14 cellular contexts compared by ENCODE assay signal in genomic region chr11:60899977-60900376, GRCh38. TPM values are rescaled to one million over a fixed set of nuclear protein-coding genes. Genes with fewer than 3 reads are reported as not detected.
DNase-seq lines count a peak whose midpoint lies in the region; ATAC-seq, FAIRE-seq and TF ChIP-seq lines count a peak whose summit lies in the region.
"Had no signal": no experiment of that assay in that cellular context is flagged by ENCODE, and none has a peak within 500 bp of the region (broad histone marks: within the 10 kb centered on the region; RNA-seq: fewer than 3 reads in every experiment).

No MANE protein-coding gene starts in this region.

- no peak for TF ChIP-seq EP300 in K562 (IDR thresholded peaks at IDR 0.05; ENCODE audit: low read length)
- no peak for TF ChIP-seq EP300 in stomach (IDR thresholded peaks at IDR 0.05)

- H3K27me3 Mint-ChIP-seq in activated naive CD4-positive, alpha-beta T cell treated with anti-CD3 and anti-CD28 coated beads, Interleukin-2, amount 50 U/mL, for 24 hours: no peaks in the 10 kb centered on the region
- H3K27me3 Mint-ChIP-seq in neural crest cell (ENCODE audit: low read depth): no peaks in the 10 kb centered on the region
- H3K27me3 Mint-ChIP-seq: CD4-positive, alpha-beta memory T cell had no signal

- TF ChIP-seq POLR2A in K562 (conservative IDR thresholded peaks at IDR 0.05): no peak
- no peak for TF ChIP-seq POLR2A in gastrocnemius medialis (IDR thresholded peaks at IDR 0.05)
- TF ChIP-seq POLR2A in stomach (IDR thresholded peaks at IDR 0.05): no peak

- H3K79me2 ChIP-seq in K562 (ENCODE audit: control insufficient read depth, insufficient read depth, low read length): peaks cover 28% of the 10 kb centered on the region

- CTCF ChIA-PET in K562 (lab: Yijun Ruan, JAX; ENCODE audit: low intra/inter-chr PET ratio): interaction anchor here (1.0 to 1.9 kb wide), 3 partner anchors 61 to 125 kb away, joined by 3 to 18 read pairs (median 4); no protein-coding TSS in a partner anchor

- H3K27me3 ChIP-seq in K562 (ENCODE audit: control insufficient read depth in 2 of 2, insufficient read depth in 2 of 2, low read length in 2 of 2): no peaks in the 10 kb centered on the region
- H3K27me3 ChIP-seq in gastrocnemius medialis: no peaks in the 10 kb centered on the region
- no peaks in the 10 kb centered on the region for H3K27me3 ChIP-seq in stomach
- H3K27me3 ChIP-seq: BE2C had no signal

- 0 out of 3 replicates have a peak, but pooled peaks have one; percentile 16 for ATAC-seq in K562
- no peak for ATAC-seq in gastrocnemius medialis

- H3K4me2 ChIP-seq in K562 (ENCODE audit: insufficient read depth, low read length): no peak overlapping the region
- H3K4me2 ChIP-seq: A549 had no signal

- 58% methylated on average over 4 of the region's 4 CpGs for WGBS in K562 (ENCODE audit: insufficient coverage, low coverage, missing lambda C conversion rate)
- WGBS in stomach, 5 donors: 64 to 75% (median 73%) methylated on average over 4 of the region's 4 CpGs

- POLR2A ChIA-PET in K562 (lab: Yijun Ruan, JAX): interaction anchor here (0.8 to 1.0 kb wide), 3 partner anchors 14 to 73 kb away, joined by 3 to 7 read pairs (median 6); partner anchors contain the start of gene TMEM109

- no peak for FAIRE-seq in K562 (lab: Jason Lieb, UNC)
- FAIRE-seq: A549 had no signal

- no peak overlapping the region for H3K4me3 Mint-ChIP-seq in activated naive CD4-positive, alpha-beta T cell treated with anti-CD3 and anti-CD28 coated beads, Interleukin-2, amount 50 U/mL, for 24 hours
- peak overlapping the region; percentile 24 for H3K4me3 Mint-ChIP-seq in neural crest cell
- H3K4me3 Mint-ChIP-seq: CD4-positive, alpha-beta memory T cell had no signal

- H3K9me1 ChIP-seq in K562 (ENCODE audit: control insufficient read depth, insufficient read depth, low read length): peaks cover 3% of the 10 kb centered on the region

- H3K4me1 ChIP-seq in K562 (replicated peaks in 1 of 2; ENCODE audit: control insufficient read depth in 2 of 2, insufficient read depth in 2 of 2, low read length in 2 of 2) (peaks cover 0 to 11% of the 10 kb centered on the region in 2 experiments; a peak in 3 of 5 replicates), gastrocnemius medialis (peaks cover 8 to 16% of the 10 kb centered on the region in 2 donors), stomach (peaks cover 12 to 23% (median 16%) of the 10 kb centered on the region in 4 donors)
- H3K4me1 ChIP-seq: BE2C had no signal

- H3K36me3 ChIP-seq in SK-N-MC (ENCODE audit: insufficient read depth, low read length) (peaks cover 93% of the 10 kb centered on the region), K562 (ENCODE audit: control insufficient read depth, insufficient read depth, low read length) (peaks cover 100% of the 10 kb centered on the region), gastrocnemius medialis (peaks cover 4 to 82% of the 10 kb centered on the region in 2 donors), stomach (peaks cover 85 to 89% (median 86%) of the 10 kb centered on the region in 4 donors)

- H3K36me3 Mint-ChIP-seq in activated naive CD4-positive, alpha-beta T cell treated with anti-CD3 and anti-CD28 coated beads, Interleukin-2, amount 50 U/mL, for 24 hours: peaks cover 18% of the 10 kb centered on the region
- H3K36me3 Mint-ChIP-seq in neural crest cell (ENCODE audit: low read depth): peaks cover 22% of the 10 kb centered on the region

- H3K9me3 ChIP-seq in SK-N-MC (ENCODE audit: low read depth, low read length) (no peaks in the 10 kb centered on the region), K562 (replicated peaks; ENCODE audit: control insufficient read depth, insufficient read depth, low read depth, low read length) (no peaks in the 10 kb centered on the region), gastrocnemius medialis (no peaks in the 10 kb centered on the region), stomach (no peaks in the 10 kb centered on the region)
- H3K9me3 ChIP-seq: A549, BE2C had no signal

- H3K4me3 ChIP-seq in SK-N-MC: no peak overlapping the region
- no peak overlapping the region for H3K4me3 ChIP-seq in K562
- no peak overlapping the region for H3K4me3 ChIP-seq in gastrocnemius medialis
- no peak overlapping the region for H3K4me3 ChIP-seq in stomach
- H3K4me3 ChIP-seq: A549, GM23248 had no signal

- peak overlapping the region; percentile 61 for H3K27ac ChIP-seq in SK-N-MC
- no peak overlapping the region for H3K27ac ChIP-seq in K562 (ENCODE audit: extremely low read depth, low read depth, low read length)
- H3K27ac ChIP-seq in gastrocnemius medialis: peak overlapping the region in 1 of 4 donors; percentile 23
- H3K27ac ChIP-seq in stomach: no peak overlapping the region
- H3K27ac ChIP-seq: C4-2B, GM23248 had no signal

- TF ChIP-seq CTCF in K562 (IDR thresholded peaks at IDR 0.05 in 2 of 3, conservative IDR thresholded peaks at IDR 0.05 in 1 of 3; ENCODE audit: insufficient read depth in 2 of 3, low read depth in 1 of 3, low read length in 3 of 3): no peak
- no peak for TF ChIP-seq CTCF in neural crest cell (conservative IDR thresholded peaks at IDR 0.05)
- no peak for TF ChIP-seq CTCF in gastrocnemius medialis (IDR thresholded peaks at IDR 0.05 in 4 of 5, conservative IDR thresholded peaks at IDR 0.05 in 1 of 5)
- TF ChIP-seq CTCF in stomach (IDR thresholded peaks at IDR 0.05): no peak

- no peak overlapping the region for H2AFZ ChIP-seq in K562 (ENCODE audit: low read depth, low read length)
- H2AFZ ChIP-seq: GM23248 had no signal

- peak overlapping the region; percentile 81 for H3K27ac Mint-ChIP-seq in activated naive CD4-positive, alpha-beta T cell treated with anti-CD3 and anti-CD28 coated beads, Interleukin-2, amount 50 U/mL, for 24 hours
- no peak overlapping the region for H3K27ac Mint-ChIP-seq in neural crest cell (ENCODE audit: unreplicated experiment)

- DNase-seq in activated naive CD4-positive, alpha-beta T cell (lab: John Stamatoyannopoulos, UW): no peak
- DNase-seq in SK-N-MC (ENCODE audit: low read depth, low spot score) (no peak), K562 (ENCODE audit: extremely low read depth in 1 of 4, low spot score in 3 of 4) (no peak), neural crest cell (ENCODE audit: low read depth, low spot score) (no peak), gastrocnemius medialis (no peak), stomach (no peak)
- DNase-seq in stimulated activated CD4-positive, alpha-beta T cell treated with anti-CD3 and anti-CD28 coated beads, Interleukin-1b, Interleukin-23, amount 100 ng/mL, for 48 hours: no peak

- H3K9ac ChIP-seq in SK-N-MC (ENCODE audit: insufficient read length): no peak overlapping the region
- no peak overlapping the region for H3K9ac ChIP-seq in K562 (ENCODE audit: insufficient read depth in 1 of 2, low read depth in 2 of 2, low read length in 2 of 2)
- H3K9ac ChIP-seq: GM23248 had no signal

- no TSS peak for BruUV-seq in K562 (replicated peaks; lab: Mats Ljungman, UMichigan)

- peaks cover 22% of the 10 kb centered on the region for H4K20me1 ChIP-seq in K562 (replicated peaks; ENCODE audit: control insufficient read depth, insufficient read depth, low read length)

- TF ChIP-seq RAD21 in K562 (CRISPR knock-in tag; conservative IDR thresholded peaks at IDR 0.05 in 1 of 2, IDR thresholded peaks at IDR 0.05 in 1 of 2): no peak

- H3K9me3 Mint-ChIP-seq in activated naive CD4-positive, alpha-beta T cell treated with anti-CD3 and anti-CD28 coated beads, Interleukin-2, amount 50 U/mL, for 24 hours: no peaks in the 10 kb centered on the region
- no peaks in the 10 kb centered on the region for H3K9me3 Mint-ChIP-seq in neural crest cell
- H3K9me3 Mint-ChIP-seq: CD4-positive, alpha-beta memory T cell had no signal

- intact Hi-C loops in K562 (cut with micrococcal nuclease) (loop anchor here (1.0 kb wide), 1 partner anchor 69 kb away; no protein-coding TSS in a partner anchor), gastrocnemius medialis (cut with DNase I; ENCODE audit: low total_unique reads) (loop anchor here (1.0 kb wide), 1 partner anchor 69 kb away; no protein-coding TSS in a partner anchor), stomach (cut with DNase I; ENCODE audit: low total_unique reads) (loop anchor here (5.0 kb wide), 1 partner anchor 68 kb away; no protein-coding TSS in a partner anchor)

- H3K4me1 Mint-ChIP-seq in activated naive CD4-positive, alpha-beta T cell treated with anti-CD3 and anti-CD28 coated beads, Interleukin-2, amount 50 U/mL, for 24 hours: peaks cover 21% of the 10 kb centered on the region
- peaks cover 10% of the 10 kb centered on the region for H3K4me1 Mint-ChIP-seq in neural crest cell

- in situ Hi-C loops in K562 (cut with MboI) (loop anchor here (5.0 kb wide), 1 partner anchor 123 kb away; no protein-coding TSS in a partner anchor), gastrocnemius medialis (cut with MboI; ENCODE audit: low sequenced_read_pairs in 4 of 4) (loop anchor here in 3 of 4 donors (5.0 to 25.0 kb wide), 3 partner anchors 63 to 262 kb away; partner anchors contain the start of gene VPS37C (in 1 of the 3))

RNA-seq across cellular contexts. Expression of gene PRPF19, which starts 6.4 kb away (rescaled TPM):
- 44.6 and 81.5 TPM in 2 replicates for total RNA-seq in K562 (2011; cell fraction: chromatin; rRNA removed; ENCODE audit: low replicate concordance)
- total RNA-seq in K562 (2011; cell fraction: nucleolus; rRNA removed): 57.1 and 61.7 TPM in 2 replicates
- 54.4 and 88.4 TPM in 2 replicates for total RNA-seq in K562 (2011; cell fraction: nucleoplasm; rRNA removed)
- total RNA-seq in K562 (2014; rRNA removed) (93.5 and 122 TPM in 2 replicates), K562 (2014; rRNA removed; fragmentation: Illumina TruSeq; extraction: Trizol) (58.4 and 68.0 TPM in 2 replicates), K562 (2015; rRNA removed; fragmentation: Illumina TruSeq; extraction: Trizol) (84.9 and 89.6 TPM in 2 replicates), K562 (2021) (193 and 208 TPM in 2 replicates), neural crest cell (183 and 189 TPM in 2 replicates), gastrocnemius medialis (10 to 100 TPM; 55.5 to 75.6 (median 71.9) TPM), stomach (10 to 100 TPM in 4 of 5 donors, 1 to 10 TPM in 1; 3.5 to 71.9 (median 41.9) TPM)
- polyA plus RNA-seq in K562 (2011; rRNA removed) (31.5 and 61.8 TPM in 2 replicates), K562 (2014; fragmentation: Illumina TruSeq; extraction: Trizol) (212 and 213 TPM in 2 replicates), K562 (2014; fragmentation: Nextera tagmentation; extraction: Ambion mirVana) (10 to 100 TPM in 1 of 2 experiments, 1 to 10 TPM in 1; 9.4 to 16.5 TPM), K562 (2014; rRNA removed) (73.1 and 73.2 TPM in 2 replicates), stomach (10 to 100 TPM; 54.7 to 86.1 (median 67.2) TPM)
- 40.2 and 96.7 TPM in 2 replicates for polyA plus RNA-seq in K562 (2011; cell fraction: cytosol; rRNA removed)
- polyA plus RNA-seq in K562 (2011; cell fraction: nucleus; rRNA removed): 41.7 and 70.4 TPM in 2 replicates
- 146 and 194 TPM in 2 replicates for polyA plus RNA-seq in K562 (2012)
- polyA minus RNA-seq in K562 (2011; rRNA and poly(A)+ RNA removed): 23.9 and 28.7 TPM in 2 replicates
- 53.3 and 75.9 TPM in 2 replicates for polyA minus RNA-seq in K562 (2011; cell fraction: cytosol; rRNA and poly(A)+ RNA removed)
- polyA minus RNA-seq in K562 (2011; cell fraction: nucleus; rRNA and poly(A)+ RNA removed): 41.1 and 43.4 TPM in 2 replicates

RNA-seq across cellular contexts. Expression of gene TMEM109, which starts 14.0 kb away (rescaled TPM):
- total RNA-seq in K562 (2011; cell fraction: chromatin; rRNA removed; ENCODE audit: low replicate concordance): 15.1 and 39.4 TPM in 2 replicates
- total RNA-seq in K562 (2011; cell fraction: nucleolus; rRNA removed): 48.2 and 68.0 TPM in 2 replicates
- total RNA-seq in K562 (2011; cell fraction: nucleoplasm; rRNA removed): 65.5 and 90.9 TPM in 2 replicates
- total RNA-seq in K562 (2014; rRNA removed): 26.8 and 48.2 TPM in 2 replicates
- 23.3 and 30.5 TPM in 2 replicates for total RNA-seq in K562 (2014; rRNA removed; fragmentation: Illumina TruSeq; extraction: Trizol)
- 31.3 and 32.7 TPM in 2 replicates for total RNA-seq in K562 (2015; rRNA removed; fragmentation: Illumina TruSeq; extraction: Trizol)
- total RNA-seq in K562 (2021): 69.8 and 79.0 TPM in 2 replicates
- 16.2 and 24.9 TPM in 2 replicates for polyA plus RNA-seq in K562 (2011; rRNA removed)
- polyA plus RNA-seq in K562 (2011; cell fraction: cytosol; rRNA removed): 21.6 and 39.6 TPM in 2 replicates
- polyA plus RNA-seq in K562 (2011; cell fraction: nucleus; rRNA removed): 16.5 and 20.7 TPM in 2 replicates
- 43.2 and 51.4 TPM in 2 replicates for polyA plus RNA-seq in K562 (2012)
- polyA plus RNA-seq in K562 (2014; fragmentation: Illumina TruSeq; extraction: Trizol): 71.3 and 83.1 TPM in 2 replicates
- polyA plus RNA-seq in K562 (2014; fragmentation: Nextera tagmentation; extraction: Ambion mirVana): 10 to 100 TPM in 1 of 2 experiments, 1 to 10 TPM in 1; 9.2 to 18.3 TPM
- 31.7 and 44.0 TPM in 2 replicates for polyA plus RNA-seq in K562 (2014; rRNA removed)
- polyA minus RNA-seq in K562 (2011; rRNA and poly(A)+ RNA removed): 10.7 and 12.1 TPM in 2 replicates
- 20.4 and 24.0 TPM in 2 replicates for polyA minus RNA-seq in K562 (2011; cell fraction: cytosol; rRNA and poly(A)+ RNA removed)
- 5.5 and 8.0 TPM in 2 replicates for polyA minus RNA-seq in K562 (2011; cell fraction: nucleus; rRNA and poly(A)+ RNA removed)
- total RNA-seq in neural crest cell: 64.4 and 65.6 TPM in 2 replicates
- total RNA-seq in gastrocnemius medialis: 100 to 1,000 TPM in 2 of 4 donors, 10 to 100 TPM in 2; 56.5 to 105 (median 82.6) TPM
- 10 to 100 TPM; 27.4 to 97.0 (median 80.8) TPM for total RNA-seq in stomach
- polyA plus RNA-seq in stomach: 100 to 1,000 TPM in 1 of 3 donors, 10 to 100 TPM in 2; 31.2 to 122 (median 50.1) TPM

RNA-seq across cellular contexts. Expression of gene TMEM132A, which starts 24.3 kb away (rescaled TPM):
- total RNA-seq in K562 (2011; cell fraction: chromatin; rRNA removed; ENCODE audit: low replicate concordance): 0.77 and 2.6 TPM in 2 replicates
- 1.4 and 2.5 TPM in 2 replicates for total RNA-seq in K562 (2011; cell fraction: nucleolus; rRNA removed)
- total RNA-seq in K562 (2011; cell fraction: nucleoplasm; rRNA removed): 1.2 and 2.1 TPM in 2 replicates
- 0.12 and 0.14 TPM in 2 replicates for total RNA-seq in K562 (2014; rRNA removed)
- not detected in 2 replicates for total RNA-seq in K562 (2014; rRNA removed; fragmentation: Illumina TruSeq; extraction: Trizol)
- total RNA-seq in K562 (2015; rRNA removed; fragmentation: Illumina TruSeq; extraction: Trizol): 0.04 TPM in 1 of 2 replicates, not detected in the other
- total RNA-seq in K562 (2021): 0.24 and 0.47 TPM in 2 replicates
- 0.18 and 0.20 TPM in 2 replicates for polyA plus RNA-seq in K562 (2011; rRNA removed)
- polyA plus RNA-seq in K562 (2011; cell fraction: cytosol; rRNA removed): 0.03 and 0.30 TPM in 2 replicates
- polyA plus RNA-seq in K562 (2011; cell fraction: nucleus; rRNA removed): 1.1 and 3.4 TPM in 2 replicates
- polyA plus RNA-seq in K562 (2012): 0.12 and 0.26 TPM in 2 replicates
- not detected in 2 replicates for polyA plus RNA-seq in K562 (2014; fragmentation: Illumina TruSeq; extraction: Trizol)
- not detected for polyA plus RNA-seq in K562 (2014; fragmentation: Nextera tagmentation; extraction: Ambion mirVana)
- polyA plus RNA-seq in K562 (2014; rRNA removed): 0.93 and 1.1 TPM in 2 replicates
- polyA minus RNA-seq in K562 (2011; rRNA and poly(A)+ RNA removed): 0.15 and 0.46 TPM in 2 replicates
- 0.73 and 1.4 TPM in 2 replicates for polyA minus RNA-seq in K562 (2011; cell fraction: cytosol; rRNA and poly(A)+ RNA removed)
- 1.8 and 2.2 TPM in 2 replicates for polyA minus RNA-seq in K562 (2011; cell fraction: nucleus; rRNA and poly(A)+ RNA removed)
- total RNA-seq in neural crest cell: 195 and 216 TPM in 2 replicates
- total RNA-seq in gastrocnemius medialis: 1 to 10 TPM; 2.5 to 3.7 (median 3.1) TPM
- 100 to 1,000 TPM in 1 of 5 donors, 10 to 100 TPM in 3, 1 to 10 TPM in 1; 8.4 to 142 (median 29.2) TPM for total RNA-seq in stomach
- 10 to 100 TPM in 2 of 3 donors, 1 to 10 TPM in 1; 8.4 to 62.9 (median 25.2) TPM for polyA plus RNA-seq in stomach
- polyA plus RNA-seq: CD4-positive, alpha-beta memory T cell had no signal

RNA-seq across cellular contexts. Expression of gene ZP1, which starts 32.6 kb away (rescaled TPM):
- not detected in 2 replicates for total RNA-seq in K562 (2011; cell fraction: chromatin; rRNA removed; ENCODE audit: low replicate concordance)
- not detected in 2 replicates for total RNA-seq in K562 (2011; cell fraction: nucleolus; rRNA removed)
- total RNA-seq in K562 (2011; cell fraction: nucleoplasm; rRNA removed): not detected in 2 replicates
- total RNA-seq in K562 (2014; rRNA removed): not detected in 2 replicates
- not detected in 2 replicates for total RNA-seq in K562 (2014; rRNA removed; fragmentation: Illumina TruSeq; extraction: Trizol)
- not detected in 2 replicates for total RNA-seq in K562 (2015; rRNA removed; fragmentation: Illumina TruSeq; extraction: Trizol)
- total RNA-seq in K562 (2021): not detected in 2 replicates
- 0.11 and 0.12 TPM in 2 replicates for polyA plus RNA-seq in K562 (2011; rRNA removed)
- 0.04 and 0.66 TPM in 2 replicates for polyA plus RNA-seq in K562 (2011; cell fraction: cytosol; rRNA removed)
- 0.70 and 0.72 TPM in 2 replicates for polyA plus RNA-seq in K562 (2011; cell fraction: nucleus; rRNA removed)
- 0.08 TPM in 1 of 2 replicates, not detected in the other for polyA plus RNA-seq in K562 (2012)
- not detected in 2 replicates for polyA plus RNA-seq in K562 (2014; fragmentation: Illumina TruSeq; extraction: Trizol)
- polyA plus RNA-seq in K562 (2014; fragmentation: Nextera tagmentation; extraction: Ambion mirVana): not detected
- 0.15 TPM in 1 of 2 replicates, not detected in the other for polyA plus RNA-seq in K562 (2014; rRNA removed)
- not detected in 2 replicates for polyA minus RNA-seq in K562 (2011; rRNA and poly(A)+ RNA removed)
- polyA minus RNA-seq in K562 (2011; cell fraction: cytosol; rRNA and poly(A)+ RNA removed): not detected in 2 replicates
- 0.56 TPM in 1 of 2 replicates, not detected in the other for polyA minus RNA-seq in K562 (2011; cell fraction: nucleus; rRNA and poly(A)+ RNA removed)
- total RNA-seq in neural crest cell: not detected in 2 replicates
- not detected for total RNA-seq in gastrocnemius medialis
- total RNA-seq in stomach: under 1 TPM in 1 of 5 donors, not detected in 4; 0.72 TPM
- 1 to 10 TPM in 2 of 3 donors, under 1 TPM in 1; 0.43 to 8.6 (median 4.1) TPM for polyA plus RNA-seq in stomach
- total RNA-seq: G401 had no signal

RNA-seq across cellular contexts. Expression of gene PTGDR2, which starts 44.2 kb away (rescaled TPM):
- 3.5 and 11.1 TPM in 2 replicates for total RNA-seq in K562 (2011; cell fraction: chromatin; rRNA removed; ENCODE audit: low replicate concordance)
- 9.9 and 14.3 TPM in 2 replicates for total RNA-seq in K562 (2011; cell fraction: nucleolus; rRNA removed)
- 7.9 and 10.4 TPM in 2 replicates for total RNA-seq in K562 (2011; cell fraction: nucleoplasm; rRNA removed)
- 1.9 and 2.5 TPM in 2 replicates for total RNA-seq in K562 (2014; rRNA removed)
- total RNA-seq in K562 (2014; rRNA removed; fragmentation: Illumina TruSeq; extraction: Trizol): 0.64 and 0.80 TPM in 2 replicates
- total RNA-seq in K562 (2015; rRNA removed; fragmentation: Illumina TruSeq; extraction: Trizol): 0.87 and 1.1 TPM in 2 replicates
- total RNA-seq in K562 (2021): 2.6 and 3.0 TPM in 2 replicates
- 1.7 and 1.9 TPM in 2 replicates for polyA plus RNA-seq in K562 (2011; rRNA removed)
- 1.8 and 5.9 TPM in 2 replicates for polyA plus RNA-seq in K562 (2011; cell fraction: cytosol; rRNA removed)
- 2.1 and 3.4 TPM in 2 replicates for polyA plus RNA-seq in K562 (2011; cell fraction: nucleus; rRNA removed)
- polyA plus RNA-seq in K562 (2012): 5.2 and 7.0 TPM in 2 replicates
- 1.6 TPM in 2 replicates for polyA plus RNA-seq in K562 (2014; fragmentation: Illumina TruSeq; extraction: Trizol)
- polyA plus RNA-seq in K562 (2014; fragmentation: Nextera tagmentation; extraction: Ambion mirVana): under 1 TPM; 0.51 to 0.55 TPM
- 0.82 and 1.9 TPM in 2 replicates for polyA plus RNA-seq in K562 (2014; rRNA removed)
- polyA minus RNA-seq in K562 (2011; rRNA and poly(A)+ RNA removed): 2.3 and 3.8 TPM in 2 replicates
- 3.7 and 4.8 TPM in 2 replicates for polyA minus RNA-seq in K562 (2011; cell fraction: cytosol; rRNA and poly(A)+ RNA removed)
- polyA minus RNA-seq in K562 (2011; cell fraction: nucleus; rRNA and poly(A)+ RNA removed): 2.3 and 2.7 TPM in 2 replicates
- 0.16 and 0.32 TPM in 2 replicates for total RNA-seq in neural crest cell
- total RNA-seq in gastrocnemius medialis: 1 to 10 TPM in 2 of 4 donors, under 1 TPM in 2; 0.40 to 4.3 (median 1.3) TPM
- total RNA-seq in stomach: 10 to 100 TPM in 3 of 5 donors, not detected in 2; 11.9 to 67.8 (median 27.7) TPM
- polyA plus RNA-seq in stomach: 10 to 100 TPM in 1 of 3 donors, 1 to 10 TPM in 2; 2.1 to 12.7 (median 8.2) TPM
- total RNA-seq: G401, GM23248 had no signal
